Comparison of ENCODE assay signal across 23 cellular contexts in the genomic region with DNA sequence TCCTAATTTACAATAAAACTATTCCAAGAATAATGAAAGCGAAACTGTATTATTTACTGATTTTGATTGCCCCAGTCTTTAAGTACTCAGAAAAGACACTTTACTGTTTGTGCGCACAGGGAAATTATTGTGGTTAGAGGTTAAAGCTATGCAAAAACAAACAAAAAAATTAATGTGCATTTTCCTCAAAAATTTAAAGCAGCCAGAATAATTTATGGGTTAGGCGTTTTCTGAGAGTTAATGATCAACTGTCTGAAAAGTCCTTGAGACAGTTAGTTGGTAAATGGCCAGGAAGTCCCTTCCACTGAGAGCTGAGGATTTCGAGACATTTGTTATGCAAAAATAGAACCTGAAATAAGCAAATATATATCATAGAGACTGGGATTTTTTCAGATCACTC.
A peak's percentile ranks its signal among the peaks of the same experiment; 100 is the strongest.
DNase-seq lines count a peak whose midpoint lies in the region; ATAC-seq and FAIRE-seq lines count a peak whose summit lies in the region.
"Had no signal": no experiment of that assay in that cellular context is flagged by ENCODE, and none has a peak within 500 bp of the region (broad histone marks: within the 10 kb centered on the region; RNA-seq: fewer than 3 reads in every experiment).

No MANE protein-coding gene starts in this region.

- peak overlapping the region in 1 of 2 experiments; percentile 46 for H3K4me3 ChIP-seq in mesenchymal stem cell (ENCODE audit: insufficient read depth in 1 of 2, low read depth in 1 of 2, low read length in 2 of 2)
- no peak overlapping the region for H3K4me3 ChIP-seq in MG63
- H3K4me3 ChIP-seq: adrenal gland, dorsolateral prefrontal cortex, left ventricle myocardium inferior, mucosa of descending colon, prostate gland, smooth muscle cell, tibial artery had no signal

- no peak overlapping the region for H2BK15ac ChIP-seq in mesenchymal stem cell (ENCODE audit: low read depth, poor library complexity, severe bottlenecking)

- H2AFZ ChIP-seq in mesenchymal stem cell (ENCODE audit: low read depth, low read length), result no peak overlapping the region

- no peak overlapping the region for H3K23ac ChIP-seq in mesenchymal stem cell (ENCODE audit: low read length in 2 of 2)

- no peak overlapping the region for H3K27ac ChIP-seq in mesenchymal stem cell (ENCODE audit: low read length, poor library complexity, severe bottlenecking)
- H3K27ac ChIP-seq: dorsolateral prefrontal cortex, epithelial cell of prostate, left ventricle myocardium inferior, prostate gland had no signal

- H3K14ac ChIP-seq in mesenchymal stem cell (ENCODE audit: low read length in 2 of 2), result no peak overlapping the region

- H3K79me1 ChIP-seq in mesenchymal stem cell (replicated peaks; ENCODE audit: low read length, poor library complexity, severe bottlenecking), result peaks cover 2% of the 10 kb centered on the region

- H4K8ac ChIP-seq in mesenchymal stem cell (ENCODE audit: low read length), result no peak overlapping the region

- no peak overlapping the region for H3K18ac ChIP-seq in mesenchymal stem cell (ENCODE audit: low read depth in 1 of 2, low read length in 2 of 2)

- no peak overlapping the region for H3K4ac ChIP-seq in mesenchymal stem cell (ENCODE audit: low read depth in 1 of 2, low read length in 2 of 2)

- H2BK5ac ChIP-seq in mesenchymal stem cell (ENCODE audit: low read depth, low read length, poor library complexity, severe bottlenecking), result no peak overlapping the region

- no peak for ATAC-seq in stimulated activated naive CD8-positive, alpha-beta T cell treated with anti-CD3 and anti-CD28 coated beads, Interleukin-15, Interleukin-2, amounts not matched to agents 100 U/mL and 50 U/mL, for 24 hours
- ATAC-seq in GM19467 (IDR thresholded peaks at IDR 0.05; ENCODE audit: unreplicated experiment), result no peak
- ATAC-seq: T-helper 17 cell had no signal

- 0% methylated on average over 2 of the region's 4 CpGs for WGBS in mesenchymal stem cell

- DNase-seq in COLO829 (ENCODE audit: low spot score) (peak; percentile 9), M059J (ENCODE audit: low read depth) (peak; percentile 56), fibroblast of gingiva (ENCODE audit: low read depth) (peak; percentile 36), mesenchymal stem cell (peak; percentile 83), MG63 (no peak), frontal cortex (ENCODE audit: low spot score in 2 of 2) (no peak)
- no peak for DNase-seq in stimulated activated naive CD8-positive, alpha-beta T cell treated with anti-CD3 and anti-CD28 coated beads, Interleukin-15, Interleukin-2, amounts not matched to agents 100 U/mL and 50 U/mL, for 24 hours
- DNase-seq: activated CD4-positive, alpha-beta T cell treated with anti-CD3 and anti-CD28 coated beads, Interleukin-2, amount 50 U/mL, for 1 hour; dorsolateral prefrontal cortex; left ventricle myocardium inferior; MM.1S; mucosa of descending colon; NCI-H774; SHP77 treated with DMSO at 0.1 percent for 48 hours; stimulated activated CD4-positive, alpha-beta T cell treated with anti-CD3 and anti-CD28 coated beads, Interleukin-2, amount 100 ng/mL, for 48 hours; stimulated activated naive CD4-positive, alpha-beta T cell treated with Interleukin-2 at 50 U/mL for 16 hours; T-helper 17 cell had no signal

- no peak overlapping the region for H2AK5ac ChIP-seq in mesenchymal stem cell (ENCODE audit: low read length, severe bottlenecking)

- no peak overlapping the region for H2BK120ac ChIP-seq in mesenchymal stem cell (ENCODE audit: low read depth, low read length)

- FAIRE-seq in frontal cortex (lab: Jason Lieb, UNC), result no peak

- H3K4me1 ChIP-seq in mesenchymal stem cell (ENCODE audit: control insufficient read depth, insufficient read depth, low read depth, low read length), result peaks cover 8% of the 10 kb centered on the region

- H3K9me3 ChIP-seq in mesenchymal stem cell (ENCODE audit: control insufficient read depth, low read length) (no peaks in the 10 kb centered on the region), MG63 (no peaks in the 10 kb centered on the region; the same call in 1 of the 2 replicates)
- H3K9me3 ChIP-seq: adrenal gland, left ventricle myocardium inferior, mucosa of descending colon, prostate gland, tibial artery had no signal

- H3K4me2 ChIP-seq in mesenchymal stem cell (ENCODE audit: low read length, poor library complexity, severe bottlenecking), result no peak overlapping the region
- H3K4me2 ChIP-seq: smooth muscle cell had no signal

- H2BK12ac ChIP-seq in mesenchymal stem cell (ENCODE audit: low read length in 2 of 2), result no peak overlapping the region

- H3K36me3 ChIP-seq in mesenchymal stem cell (ENCODE audit: control insufficient read depth in 1 of 2, insufficient read depth in 2 of 2, low read depth in 1 of 2, low read length in 2 of 2) (no peaks in the 10 kb centered on the region), MG63 (no peaks in the 10 kb centered on the region)
- H3K36me3 ChIP-seq: adrenal gland, left ventricle myocardium inferior, prostate gland, tibial artery had no signal

- no peak overlapping the region for H4K91ac ChIP-seq in mesenchymal stem cell (ENCODE audit: low read length)

- H3K27me3 ChIP-seq in mesenchymal stem cell (ENCODE audit: control insufficient read depth in 1 of 2, insufficient read depth in 1 of 2, low read length in 2 of 2) (no peaks in the 10 kb centered on the region), MG63 (no peaks in the 10 kb centered on the region)
- H3K27me3 ChIP-seq: adrenal gland, dorsolateral prefrontal cortex, tibial artery had no signal

- peak overlapping the region; percentile 76 for H3K9ac ChIP-seq in mesenchymal stem cell (ENCODE audit: low read length)

Comparison
In these comparisons a context has a peak if more than half of its experiments do, and no peak if none do; other contexts are left out.
1. DNase-seq: peak in COLO829 (single experiment), M059J (single experiment), fibroblast of gingiva (single experiment) and mesenchymal stem cell (single experiment); none in stimulated activated naive CD8-positive, alpha-beta T cell treated with anti-CD3 and anti-CD28 coated beads, Interleukin-15, Interleukin-2, amounts not matched to agents 100 U/mL and 50 U/mL, for 24 hours (single experiment), MG63 (single experiment) and frontal cortex (0 of 2).